In the genomic region with DNA sequence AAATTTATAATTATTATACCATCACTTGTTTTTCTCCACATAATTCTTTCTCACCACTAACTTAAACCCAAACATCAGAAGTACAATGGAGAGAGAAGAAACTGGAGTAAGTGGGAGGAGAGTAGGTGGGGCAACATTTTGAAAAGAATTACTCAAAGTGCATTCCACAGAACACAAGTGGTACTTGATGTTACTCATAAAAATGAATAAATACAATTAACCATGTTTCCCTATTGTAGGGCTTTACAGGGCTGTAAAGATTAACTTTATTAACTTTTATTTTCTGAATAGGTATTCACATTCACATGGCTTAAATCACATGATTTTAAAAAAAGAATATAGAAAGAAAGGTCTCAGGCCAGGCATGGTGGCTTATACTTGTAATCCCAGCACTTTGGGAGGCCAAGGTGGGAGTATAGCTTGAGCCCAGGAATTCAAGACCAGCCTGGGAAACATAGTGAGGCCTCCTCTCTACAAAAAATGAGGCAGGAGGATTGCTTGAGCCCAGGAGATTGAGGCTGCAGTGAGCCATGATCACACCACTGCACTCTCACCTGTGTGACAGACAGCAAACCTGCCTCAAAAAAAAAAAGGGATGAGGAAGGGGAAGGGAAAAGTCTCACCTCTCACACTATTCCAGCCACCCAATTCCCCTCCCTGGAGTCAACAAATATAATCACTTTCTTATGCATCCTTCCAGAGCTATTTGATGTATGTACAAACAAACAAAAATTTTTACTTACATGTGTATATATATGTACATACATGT, we compare ENCODE assay signal across 27 cellular contexts. TPM values are rescaled to one million over a fixed set of nuclear protein-coding genes. Genes with fewer than 3 reads are reported as not detected.
DNase-seq lines count a peak whose midpoint lies in the region; ATAC-seq, FAIRE-seq and TF ChIP-seq lines count a peak whose summit lies in the region.
"Had no signal": no experiment of that assay in that cellular context is flagged by ENCODE, and none has a peak within 500 bp of the region (broad histone marks: within the 10 kb centered on the region; RNA-seq: fewer than 3 reads in every experiment).

No MANE protein-coding gene starts in this region.

- peaks cover 6% of the 10 kb centered on the region for H3K4me1 Mint-ChIP-seq in astrocyte (ENCODE audit: low read depth, unreplicated experiment)
- H3K4me1 Mint-ChIP-seq: activated B cell treated with CpG ODN at 0.5 μM for 24 hours; activated T-helper 17 cell treated with anti-CD3 and anti-CD28 coated beads, Interleukin-2, amount 50 U/mL, for 72 hours; brain; CD4-positive, CD25-positive, alpha-beta regulatory T cell had no signal

- H3K27me3 ChIP-seq in astrocyte (ENCODE audit: insufficient read depth, low read length) (no peaks in the 10 kb centered on the region), ascending aorta (no peaks in the 10 kb centered on the region)
- H3K27me3 ChIP-seq: esophagus muscularis mucosa, right lobe of liver had no signal

- H3K4me1 ChIP-seq in astrocyte (ENCODE audit: insufficient read depth, low read length) (peaks cover 3% of the 10 kb centered on the region), ascending aorta (no peaks in the 10 kb centered on the region)
- H3K4me1 ChIP-seq: right lobe of liver had no signal

- no peak for FAIRE-seq in astrocyte (lab: Jason Lieb, UNC)
- FAIRE-seq: HTR-8/SVneo had no signal

- H3K27ac ChIP-seq in astrocyte (ENCODE audit: low read depth, low read length): no peak overlapping the region
- no peak overlapping the region for H3K27ac ChIP-seq in ascending aorta
- H3K27ac ChIP-seq: esophagus muscularis mucosa, right lobe of liver had no signal

- no peak overlapping the region for H3K4me2 ChIP-seq in astrocyte (ENCODE audit: low read length)
- H3K4me2 ChIP-seq: SK-N-SH had no signal

- H2AFZ ChIP-seq in astrocyte (ENCODE audit: low read depth, low read length): no peak overlapping the region

- no peaks in the 10 kb centered on the region for H3K9me3 Mint-ChIP-seq in astrocyte (ENCODE audit: unreplicated experiment)
- H3K9me3 Mint-ChIP-seq: activated B cell treated with CpG ODN at 0.5 μM for 24 hours; activated naive CD4-positive, alpha-beta T cell treated with anti-CD3 and anti-CD28 coated beads, Interleukin-2, amount 50 U/mL, for 72 hours; activated T-helper 17 cell treated with anti-CD3 and anti-CD28 coated beads, Interleukin-2, amount 50 U/mL, for 72 hours; brain; CD4-positive, CD25-positive, alpha-beta regulatory T cell; neural crest cell had no signal

- H3K4me3 Mint-ChIP-seq in astrocyte (ENCODE audit: unreplicated experiment): no peak overlapping the region
- H3K4me3 Mint-ChIP-seq: activated B cell treated with CpG ODN at 0.5 μM for 24 hours; activated T-helper 17 cell treated with anti-CD3 and anti-CD28 coated beads, Interleukin-2, amount 50 U/mL, for 72 hours; brain; CD4-positive, CD25-positive, alpha-beta regulatory T cell; neural crest cell had no signal

- H3K36me3 ChIP-seq in astrocyte (ENCODE audit: insufficient read depth, low read length): no peaks in the 10 kb centered on the region
- no peaks in the 10 kb centered on the region for H3K36me3 ChIP-seq in ascending aorta
- H3K36me3 ChIP-seq: esophagus muscularis mucosa, right lobe of liver had no signal

- DNase-seq in LNCaP clone FGC (ENCODE audit: low read depth) (peak; percentile 44), astrocyte (ENCODE audit: low read depth) (peak; percentile 19), left colon (no peak), SW 1271 (lab: John Stamatoyannopoulos, UW) (no peak), ascending aorta (ENCODE audit: low spot score in 2 of 2) (no peak), NCI-H187 (lab: John Stamatoyannopoulos, UW) (no peak), NCI-H1436 (lab: John Stamatoyannopoulos, UW) (no peak)
- DNase-seq: activated B cell treated with CpG ODN at 0.5 μM for 24 hours; activated CD4-positive, alpha-beta T cell treated with anti-CD3 and anti-CD28 coated beads, Interleukin-2, amount 50 U/mL, for 48 hours; activated CD8-positive, alpha-beta memory T cell treated with anti-CD3 and anti-CD28 coated beads, Interleukin-2, amount 50 U/mL, for 4 hours; CD4-positive, CD25-positive, alpha-beta regulatory T cell; effector CD4-positive, alpha-beta T cell; foreskin melanocyte; KBM-7; left ventricle myocardium superior; NCI-H1694 treated with DMSO at 0.1 percent for 48 hours; NCI-H2227 treated with DMSO at 0.1 percent for 48 hours; NCI-H774; right lobe of liver; SK-N-SH; stimulated activated naive CD8-positive, alpha-beta T cell treated with anti-CD3 and anti-CD28 coated beads, Interleukin-15, Interleukin-2, amounts not matched to agents 100 U/mL and 50 U/mL, for 24 hours had no signal

- no peaks in the 10 kb centered on the region for H3K79me2 ChIP-seq in astrocyte (ENCODE audit: insufficient read depth, low read length)

- ATAC-seq in left colon: peak; percentile 91
- ATAC-seq: activated naive CD4-positive, alpha-beta T cell treated with anti-CD3 and anti-CD28 coated beads, Interleukin-2, amount 50 U/mL, for 72 hours; activated T-helper 17 cell treated with anti-CD3 and anti-CD28 coated beads, Interleukin-2, amount 50 U/mL, for 72 hours; left ventricle myocardium superior; right lobe of liver; stimulated activated naive CD8-positive, alpha-beta T cell treated with anti-CD3 and anti-CD28 coated beads, Interleukin-15, Interleukin-2, amounts not matched to agents 100 U/mL and 50 U/mL, for 24 hours had no signal

- intact Hi-C loops in left colon (cut with DNase I, micrococcal nuclease): no loop called here
- intact Hi-C loops in ascending aorta (cut with DNase I): no loop called here

- no peaks in the 10 kb centered on the region for H3K36me3 Mint-ChIP-seq in astrocyte (ENCODE audit: low read depth, unreplicated experiment)
- H3K36me3 Mint-ChIP-seq: activated naive CD4-positive, alpha-beta T cell treated with anti-CD3 and anti-CD28 coated beads, Interleukin-2, amount 50 U/mL, for 72 hours; brain; CD4-positive, CD25-positive, alpha-beta regulatory T cell had no signal

- no peak overlapping the region for H3K9ac ChIP-seq in astrocyte (ENCODE audit: low read length)
- H3K9ac ChIP-seq: SK-N-SH had no signal

- no peak overlapping the region for H3K27ac Mint-ChIP-seq in astrocyte (ENCODE audit: unreplicated experiment)
- H3K27ac Mint-ChIP-seq: activated B cell treated with CpG ODN at 0.5 μM for 24 hours; activated naive CD4-positive, alpha-beta T cell treated with anti-CD3 and anti-CD28 coated beads, Interleukin-2, amount 50 U/mL, for 72 hours; activated T-helper 17 cell treated with anti-CD3 and anti-CD28 coated beads, Interleukin-2, amount 50 U/mL, for 72 hours; brain; CD4-positive, CD25-positive, alpha-beta regulatory T cell had no signal

- H3K9me3 ChIP-seq in astrocyte (ENCODE audit: insufficient read depth, low read depth, low read length) (no peaks in the 10 kb centered on the region), ascending aorta (no peaks in the 10 kb centered on the region)
- H3K9me3 ChIP-seq: esophagus muscularis mucosa, right lobe of liver, SK-N-SH had no signal

- peaks cover 3% of the 10 kb centered on the region for H3K27me3 Mint-ChIP-seq in astrocyte (ENCODE audit: low read depth, unreplicated experiment)
- H3K27me3 Mint-ChIP-seq: brain had no signal

- TF ChIP-seq CTCF in LNCaP clone FGC (IDR thresholded peaks at IDR 0.05; ENCODE audit: control insufficient read depth, extremely low read depth, insufficient read depth) (no peak), astrocyte (IDR thresholded peaks at IDR 0.05; ENCODE audit: insufficient read depth, low read depth, low read length) (no peak), ascending aorta (IDR thresholded peaks at IDR 0.05) (no peak)

- no peaks in the 10 kb centered on the region for H4K20me1 ChIP-seq in astrocyte (ENCODE audit: insufficient read depth, low read length)

- H3K4me3 ChIP-seq in LNCaP clone FGC (ENCODE audit: low read depth, low read length) (no peak overlapping the region), astrocyte (ENCODE audit: insufficient read depth, low read depth, low read length) (no peak overlapping the region), ascending aorta (no peak overlapping the region)
- H3K4me3 ChIP-seq: esophagus muscularis mucosa, right lobe of liver had no signal

RNA-seq across cellular contexts. Expression of gene KCNG3, which starts 47.1 kb away (rescaled TPM):
- total RNA-seq in astrocyte (0.14 and 0.20 TPM in 2 replicates), left colon (1 to 10 TPM; 3.3 to 5.9 TPM), ascending aorta (not detected)
- total RNA-seq: activated B cell treated with CpG ODN at 0.5 μM for 24 hours; activated T-helper 17 cell treated with anti-CD3 and anti-CD28 coated beads, Interleukin-2, amount 50 U/mL, for 72 hours; CD4-positive, CD25-positive, alpha-beta regulatory T cell; left ventricle myocardium superior; neural crest cell had no signal

Comparison
In these comparisons a context has a peak if more than half of its experiments do, and no peak if none do; other contexts are left out.
1. DNase-seq: peak in LNCaP clone FGC (single experiment) and astrocyte (single experiment); none in left colon (0 of 2), SW 1271 (0 of 2), ascending aorta (0 of 2), NCI-H187 (0 of 2) and NCI-H1436 (single experiment).